ENCODE assay signal across 21 cellular contexts in the genomic region with DNA sequence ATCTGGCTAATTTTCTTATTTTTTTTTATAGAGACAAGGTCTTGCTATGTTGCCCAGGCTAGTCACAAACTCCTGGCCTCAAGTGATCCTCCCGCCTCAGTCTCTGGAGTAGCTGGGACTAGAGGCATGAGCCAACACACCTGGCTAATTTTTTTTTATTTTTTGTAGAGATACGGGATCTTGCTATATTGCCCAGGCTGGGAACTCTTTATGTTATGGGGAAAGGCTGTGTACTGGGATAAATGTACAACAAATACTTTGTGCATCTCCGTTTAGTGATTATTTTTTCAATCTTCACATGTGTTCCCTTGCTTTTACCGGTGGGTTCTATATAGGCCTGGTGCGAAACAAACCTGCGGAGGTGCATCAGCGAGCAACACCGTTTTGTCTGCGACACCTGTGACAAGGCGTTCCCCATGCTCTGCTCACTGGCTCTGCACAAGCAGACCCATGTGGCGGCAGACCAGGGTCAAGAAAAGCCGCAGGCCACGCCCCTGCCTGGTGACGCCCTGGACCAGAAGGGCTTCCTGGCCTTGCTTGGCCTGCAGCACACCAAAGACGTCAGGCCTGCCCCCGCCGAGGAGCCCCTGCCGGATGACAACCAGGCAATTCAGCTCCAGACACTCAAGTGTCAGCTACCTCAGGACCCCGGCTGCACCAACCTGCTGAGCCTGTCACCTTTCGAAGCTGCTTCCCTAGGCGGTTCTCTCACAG.
"Had no signal": no experiment of that assay in that cellular context is flagged by ENCODE, and none has a peak within 500 bp of the region (broad histone marks: within the 10 kb centered on the region; RNA-seq: fewer than 3 reads in every experiment).

No MANE protein-coding gene starts in this region.

- H3K27me3 Mint-ChIP-seq: naive thymus-derived CD8-positive, alpha-beta T cell; stimulated activated naive B cell treated with anti-CD40 and anti-IgM and Interleukin-4, amounts not matched to agents 10 μg/mL and 1 μg/mL and 100 μg/mL, for 72 hours; type B pancreatic cell had no signal

- H3K4me2 ChIP-seq: hepatocyte had no signal

- H2AFZ ChIP-seq: hepatocyte had no signal

- DNase-seq: colonic mucosa; dermis blood vessel endothelial cell; foreskin melanocyte; kidney; left colon; mammary epithelial cell; mucosa of descending colon; naive thymus-derived CD8-positive, alpha-beta T cell; nucleus accumbens; retina; spleen; stimulated activated CD4-positive, alpha-beta T cell treated with anti-CD3 and anti-CD28 coated beads, Interleukin-2, amount 100 ng/mL, for 24 hours; stimulated activated CD4-positive, alpha-beta T cell treated with anti-CD3 and anti-CD28 coated beads, Interleukin-4, amount 100 ng/mL, for 4 hours; stimulated activated naive B cell treated with anti-CD40 and anti-IgM and Interleukin-4, amounts not matched to agents 10 μg/mL and 1 μg/mL and 100 μg/mL, for 72 hours; thyroid gland; uterus had no signal

- H3K4me1 ChIP-seq: colonic mucosa, prostate gland, suprapubic skin, uterus had no signal

- FAIRE-seq: kidney, pancreas had no signal

- H3K9me3 ChIP-seq: colonic mucosa, mucosa of descending colon, pancreas, prostate gland, spleen, suprapubic skin, thyroid gland, uterus had no signal

- ATAC-seq: naive thymus-derived CD8-positive, alpha-beta T cell; stimulated activated naive B cell treated with anti-CD40 and anti-IgM and Interleukin-4, amounts not matched to agents 10 μg/mL and 1 μg/mL and 100 μg/mL, for 72 hours had no signal

- H3K27ac Mint-ChIP-seq: stimulated activated naive B cell treated with anti-CD40 and anti-IgM and Interleukin-4, amounts not matched to agents 10 μg/mL and 1 μg/mL and 100 μg/mL, for 72 hours; type B pancreatic cell had no signal

- H3K27ac ChIP-seq: colonic mucosa, hepatocyte, pancreas, prostate gland, spleen, suprapubic skin, thyroid gland, uterus had no signal

- H3K4me3 Mint-ChIP-seq: naive thymus-derived CD8-positive, alpha-beta T cell; stimulated activated naive B cell treated with anti-CD40 and anti-IgM and Interleukin-4, amounts not matched to agents 10 μg/mL and 1 μg/mL and 100 μg/mL, for 72 hours; type B pancreatic cell had no signal

- H3K4me3 ChIP-seq: colonic mucosa, hepatocyte, mucosa of descending colon, pancreas, prostate gland, spleen, suprapubic skin, thyroid gland, uterus had no signal

- H3K27me3 ChIP-seq: colonic mucosa, hepatocyte, pancreas, spleen, suprapubic skin, thyroid gland, uterus had no signal

- H3K36me3 ChIP-seq: uterus had no signal

- H3K9me3 Mint-ChIP-seq: naive thymus-derived CD8-positive, alpha-beta T cell; stimulated activated naive B cell treated with anti-CD40 and anti-IgM and Interleukin-4, amounts not matched to agents 10 μg/mL and 1 μg/mL and 100 μg/mL, for 72 hours; type B pancreatic cell had no signal
